In genomic region chr4:85724801-85725548, GRCh38 we compare ENCODE assay signal across 9 cellular contexts.
DNase-seq lines count a peak whose midpoint lies in the region; ATAC-seq and TF ChIP-seq lines count a peak whose summit lies in the region.
"Had no signal": no experiment of that assay in that cellular context is flagged by ENCODE, and none has a peak within 500 bp of the region (broad histone marks: within the 10 kb centered on the region; RNA-seq: fewer than 3 reads in every experiment).

No MANE protein-coding gene starts in this region.

- in situ Hi-C loops in brain microvascular endothelial cell (cut with HindIII; ENCODE audit: low pct_ligation_motif_present, low sequenced_read_pairs), result no loop called here

- peaks cover 17 to 19% of the 10 kb centered on the region in 2 donors for H3K36me3 Mint-ChIP-seq in naive B cell
- H3K36me3 Mint-ChIP-seq: activated CD4-positive, alpha-beta memory T cell treated with anti-CD3 and anti-CD28 coated beads for 36 hours had no signal

- H3K27me3 Mint-ChIP-seq in naive B cell, result no peaks in the 10 kb centered on the region
- H3K27me3 Mint-ChIP-seq: activated CD4-positive, alpha-beta memory T cell treated with anti-CD3 and anti-CD28 coated beads for 36 hours had no signal

- peak overlapping the region; percentile 32 for H3K27ac ChIP-seq in angular gyrus (ENCODE audit: low read depth, low read length)
- H3K27ac ChIP-seq in brain microvascular endothelial cell, result no peak overlapping the region

- H3K9me3 Mint-ChIP-seq in naive B cell, result no peaks in the 10 kb centered on the region

- no peak for DNase-seq in naive B cell
- no peak for DNase-seq in pons (ENCODE audit: low spot score)
- DNase-seq in brain microvascular endothelial cell, result no peak
- DNase-seq: activated CD4-positive, alpha-beta memory T cell treated with anti-CD3 and anti-CD28 coated beads for 36 hours had no signal

- no peak overlapping the region for H3K4me3 ChIP-seq in brain microvascular endothelial cell (ENCODE audit: low read depth, low read length)

- H3K27ac Mint-ChIP-seq in naive B cell, result peak overlapping the region in 5 of 6 donors; percentile 87 to 96 (median 94)
- H3K27ac Mint-ChIP-seq: activated CD4-positive, alpha-beta memory T cell treated with anti-CD3 and anti-CD28 coated beads for 36 hours had no signal

- peak; percentile 36 for ATAC-seq in GM18519 (IDR thresholded peaks at IDR 0.05; ENCODE audit: low FRiP score, unreplicated experiment)
- ATAC-seq in HG02759 (IDR thresholded peaks at IDR 0.05; ENCODE audit: unreplicated experiment), result peak; percentile 51
- peak in 1 of 2 donors; percentile 12 for ATAC-seq in naive B cell (ENCODE audit: low read depth in 2 of 2)
- ATAC-seq in HG03095 (IDR thresholded peaks at IDR 0.05; ENCODE audit: unreplicated experiment), result no peak
- ATAC-seq in SK-N-SH treated with all-trans-retinoic acid at 6 μM for 48 hours, result no peak

- H3K4me3 Mint-ChIP-seq in naive B cell, result peak overlapping the region in 6 of 8 donors; percentile 1 to 78 (median 64)
- H3K4me3 Mint-ChIP-seq: activated CD4-positive, alpha-beta memory T cell treated with anti-CD3 and anti-CD28 coated beads for 36 hours had no signal

- no peaks in the 10 kb centered on the region for H3K27me3 ChIP-seq in brain microvascular endothelial cell (replicated peaks)

- peaks cover 33 to 53% (median 33%) of the 10 kb centered on the region in 3 donors for H3K4me1 Mint-ChIP-seq in naive B cell

- no peaks in the 10 kb centered on the region for H3K36me3 ChIP-seq in brain microvascular endothelial cell (replicated peaks)

- TF ChIP-seq CTCF in brain microvascular endothelial cell (IDR thresholded peaks at IDR 0.05; ENCODE audit: low read depth, low read length, missing control alignments), result no peak

TF ChIP-seq in SK-N-SH treated with all-trans-retinoic acid at 6 μM for 48 hours, 23 proteins besides CTCF, POLR2A, EP300 and RAD21:
- TF ChIP-seq ZFP3 (CRISPR knock-in tag; IDR thresholded peaks at IDR 0.05), result no peak
- no peak for TF ChIP-seq BACH2 (CRISPR knock-in tag; IDR thresholded peaks at IDR 0.05; ENCODE audit: borderline replicate concordance)
- TF ChIP-seq PPARA (CRISPR knock-in tag; IDR thresholded peaks at IDR 0.05; ENCODE audit: borderline replicate concordance), result no peak
- TF ChIP-seq SNAI2 (CRISPR knock-in tag; IDR thresholded peaks at IDR 0.05), result no peak
- no peak for TF ChIP-seq ISL1 (CRISPR knock-in tag; IDR thresholded peaks at IDR 0.05)
- no peak for TF ChIP-seq TOX (CRISPR knock-in tag; IDR thresholded peaks at IDR 0.05; ENCODE audit: borderline replicate concordance)
- no peak for TF ChIP-seq ESRRG (CRISPR knock-in tag; IDR thresholded peaks at IDR 0.05)
- no peak for TF ChIP-seq ZFP30 (CRISPR knock-in tag; IDR thresholded peaks at IDR 0.05)
- TF ChIP-seq POU6F1 (CRISPR knock-in tag; IDR thresholded peaks at IDR 0.05; ENCODE audit: borderline replicate concordance, low read depth), result no peak
- TF ChIP-seq CSDC2 (CRISPR knock-in tag; IDR thresholded peaks at IDR 0.05), result no peak
- TF ChIP-seq GLIS3 (CRISPR knock-in tag; IDR thresholded peaks at IDR 0.05), result no peak
- no peak for TF ChIP-seq RARB (CRISPR knock-in tag; IDR thresholded peaks at IDR 0.05)
- TF ChIP-seq CREB5 (CRISPR knock-in tag; IDR thresholded peaks at IDR 0.05; ENCODE audit: low read depth), result no peak

Comparison
In these comparisons a context has a peak if more than half of its experiments do, and no peak if none do; other contexts are left out.
1. ATAC-seq: peak in GM18519 (single experiment) and HG02759 (single experiment); none in HG03095 (single experiment) and SK-N-SH treated with all-trans-retinoic acid at 6 μM for 48 hours (single experiment).